In genomic region chr1:103109291-103109920, GRCh38 we compare ENCODE assay signal across 1 cellular context.
TF ChIP-seq lines count a peak whose summit lies in the region.

No MANE protein-coding gene starts in this region.

TF ChIP-seq in GM23338, 12 proteins besides CTCF, POLR2A, EP300 and RAD21:
- TF ChIP-seq REST (IDR thresholded peaks at IDR 0.05; ENCODE audit: unreplicated experiment) (no peak), ETS1 (IDR thresholded peaks at IDR 0.05) (no peak), ZNF331 (CRISPR knock-in tag; IDR thresholded peaks at IDR 0.05; ENCODE audit: low read depth) (no peak), ZNF114 (CRISPR knock-in tag; IDR thresholded peaks at IDR 0.05) (no peak), EZH2 (IDR thresholded peaks at IDR 0.05; ENCODE audit: low read depth, unreplicated experiment) (no peak), ZNF462 (CRISPR knock-in tag; IDR thresholded peaks at IDR 0.05) (no peak), POLR2AphosphoS5 (IDR thresholded peaks at IDR 0.05; ENCODE audit: low read depth) (no peak), CREB1 (CRISPR knock-in tag; IDR thresholded peaks at IDR 0.05; ENCODE audit: low read depth) (no peak), JUNB (IDR thresholded peaks at IDR 0.05; ENCODE audit: unreplicated experiment) (no peak), NANOG (IDR thresholded peaks at IDR 0.05; ENCODE audit: borderline replicate concordance) (no peak), STAT1 (IDR thresholded peaks at IDR 0.05; ENCODE audit: unreplicated experiment) (no peak)
TF ChIP-seq in GM23338: peak in this region for 0.
